In genomic region chr15:74136584-74137543, GRCh38 we compare ENCODE assay signal across 10 cellular contexts. TPM values are rescaled to one million over a fixed set of nuclear protein-coding genes. Genes with fewer than 3 reads are reported as not detected.
DNase-seq lines count a peak whose midpoint lies in the region; ATAC-seq and TF ChIP-seq lines count a peak whose summit lies in the region.
"Had no signal": no experiment of that assay in that cellular context is flagged by ENCODE, and none has a peak within 500 bp of the region (broad histone marks: within the 10 kb centered on the region; RNA-seq: fewer than 3 reads in every experiment).

No MANE protein-coding gene starts in this region.

- H4K20me1 ChIP-seq in GM23338 (replicated peaks; ENCODE audit: insufficient read depth): no peaks in the 10 kb centered on the region

- DNase-seq in A172 (ENCODE audit: low spot score) (peak; percentile 40), GM23338 (ENCODE audit: low spot score) (peak; percentile 38), brain microvascular endothelial cell (no peak), islet precursor cell (no peak)
- DNase-seq: Kasumi-1 had no signal

- in situ Hi-C loops in brain microvascular endothelial cell (cut with HindIII; ENCODE audit: low pct_ligation_motif_present, low sequenced_read_pairs): no loop called here

- peak overlapping the region; percentile 73 for H3K4me3 Mint-ChIP-seq in GM23338

- peaks cover 13% of the 10 kb centered on the region for H3F3A ChIP-seq in GM23338 (replicated peaks; ENCODE audit: low read depth)

- no peaks in the 10 kb centered on the region; the same call in 2 of the 3 replicates for H3K36me3 Mint-ChIP-seq in GM23338 (ENCODE audit: low read depth)

- H3K27me3 ChIP-seq in GM23338 (ENCODE audit: insufficient read depth): peaks cover 77% of the 10 kb centered on the region
- peaks cover 33% of the 10 kb centered on the region for H3K27me3 ChIP-seq in brain microvascular endothelial cell (replicated peaks)
- H3K27me3 ChIP-seq in muscle layer of duodenum (ENCODE audit: low read depth, low read length): peaks cover 42% of the 10 kb centered on the region

- ATAC-seq in GM23338 (peak; percentile 1; the same call in 2 of the 3 replicates), GM21786 (IDR thresholded peaks at IDR 0.05; ENCODE audit: unreplicated experiment) (no peak), GM18870 (IDR thresholded peaks at IDR 0.05; ENCODE audit: unreplicated experiment) (no peak), GM21717 (IDR thresholded peaks at IDR 0.05; ENCODE audit: unreplicated experiment) (no peak)

- TF ChIP-seq CTCF in GM23338 (conservative IDR thresholded peaks at IDR 0.05; ENCODE audit: low read depth in 2 of 2) (no peak), brain microvascular endothelial cell (IDR thresholded peaks at IDR 0.05; ENCODE audit: low read depth, low read length, missing control alignments) (no peak)

- H3K9me3 Mint-ChIP-seq in GM23338: peaks cover 6% of the 10 kb centered on the region; the same call in 2 of the 3 replicates

- H3K27me3 Mint-ChIP-seq in GM23338 (ENCODE audit: insufficient read depth, low read depth, poor library complexity): peaks cover 76% of the 10 kb centered on the region

- peaks cover 69% of the 10 kb centered on the region for H3K4me1 Mint-ChIP-seq in GM23338

- H3K9me2 ChIP-seq in GM23338 (ENCODE audit: insufficient read depth): no peaks in the 10 kb centered on the region

- H3K36me3 ChIP-seq in GM23338 (ENCODE audit: insufficient read depth) (no peaks in the 10 kb centered on the region), brain microvascular endothelial cell (replicated peaks) (no peaks in the 10 kb centered on the region), muscle layer of duodenum (ENCODE audit: control insufficient read depth in 1 of 2, insufficient read depth in 2 of 2, low read length in 2 of 2) (no peaks in the 10 kb centered on the region)
- H3K36me3 ChIP-seq: adrenal gland had no signal

- H3K4me3 ChIP-seq in GM23338 (peak overlapping the region; percentile 58), brain microvascular endothelial cell (ENCODE audit: low read depth, low read length) (peak overlapping the region; percentile 34), muscle layer of duodenum (ENCODE audit: low read depth in 1 of 2, low read length in 2 of 2) (peak overlapping the region; percentile 21 to 48)

- H3K9me3 ChIP-seq in muscle layer of duodenum (ENCODE audit: control insufficient read depth in 1 of 2, low read length in 2 of 2): no peaks in the 10 kb centered on the region
- H3K9me3 ChIP-seq: adrenal gland had no signal

- H3K4me1 ChIP-seq in GM23338 (ENCODE audit: insufficient read depth): peaks cover 63% of the 10 kb centered on the region
- peaks cover 6 to 39% of the 10 kb centered on the region in 2 donors for H3K4me1 ChIP-seq in muscle layer of duodenum (ENCODE audit: control insufficient read depth in 1 of 2, insufficient read depth in 2 of 2, low read length in 2 of 2)

- H3K27ac Mint-ChIP-seq in GM23338: no peak overlapping the region

- H2AFZ ChIP-seq in GM23338: peak overlapping the region; percentile 81

- no peaks in the 10 kb centered on the region for H3K79me2 ChIP-seq in GM23338 (replicated peaks; ENCODE audit: insufficient read depth)

- H3K27ac ChIP-seq in GM23338 (ENCODE audit: low read depth): no peak overlapping the region
- no peak overlapping the region for H3K27ac ChIP-seq in brain microvascular endothelial cell
- H3K27ac ChIP-seq in muscle layer of duodenum (ENCODE audit: low read length): no peak overlapping the region

- H3K4me2 ChIP-seq in GM23338: peak overlapping the region; percentile 91

TF ChIP-seq in GM23338, 12 proteins besides CTCF, POLR2A, EP300 and RAD21:
- no peak for TF ChIP-seq JUNB (IDR thresholded peaks at IDR 0.05; ENCODE audit: unreplicated experiment)
- TF ChIP-seq EZH2 (IDR thresholded peaks at IDR 0.05; ENCODE audit: low read depth, unreplicated experiment): peak; percentile 76
TF ChIP-seq in GM23338: peak in this region for 1.

RNA-seq across cellular contexts. Expression of gene ISLR2, which starts 6.5 kb away (rescaled TPM):
- not detected in 2 replicates for total RNA-seq in A172 (2014; rRNA removed; shearing (Covaris generic))
- total RNA-seq in GM23338 (2014; rRNA removed; shearing (Covaris generic)): 0.21 and 0.27 TPM in 2 replicates
- 0.13 and 0.59 TPM in 2 replicates for polyA plus RNA-seq in GM23338 (2016; fragmentation: Nextera tagmentation; extraction: Ambion mirVana)

RNA-seq across cellular contexts. Expression of gene ISLR, which starts 36.6 kb away (rescaled TPM):
- total RNA-seq in A172 (2014; rRNA removed; shearing (Covaris generic)): 0.41 and 0.53 TPM in 2 replicates
- 1.6 TPM in 1 of 2 replicates, not detected in the other for total RNA-seq in GM23338 (2014; rRNA removed; shearing (Covaris generic))
- polyA plus RNA-seq in GM23338 (2016; fragmentation: Nextera tagmentation; extraction: Ambion mirVana): 0.09 and 0.55 TPM in 2 replicates

RNA-seq across cellular contexts. Expression of gene GOLGA6A, which starts 54.5 kb away (rescaled TPM):
- not detected in 2 replicates for total RNA-seq in A172 (2014; rRNA removed; shearing (Covaris generic))
- 2.1 and 7.5 TPM in 2 replicates for total RNA-seq in GM23338 (2014; rRNA removed; shearing (Covaris generic))
- 0.18 and 0.57 TPM in 2 replicates for polyA plus RNA-seq in GM23338 (2016; fragmentation: Nextera tagmentation; extraction: Ambion mirVana)
- total RNA-seq: adrenal gland had no signal

Comparison
In these comparisons a context has a peak if more than half of its experiments do, and no peak if none do; other contexts are left out.
1. DNase-seq: peak in A172 (single experiment) and GM23338 (single experiment); none in brain microvascular endothelial cell (single experiment) and islet precursor cell (single experiment).
2. Peak in every context shown above with its lines, with median percentiles within 50 percentile points of each other: H3K4me3 ChIP-seq.